Comparison of ENCODE assay signal across 21 cellular contexts in genomic region chr17:77608431-77608830, GRCh38.
DNase-seq lines count a peak whose midpoint lies in the region; ATAC-seq and TF ChIP-seq lines count a peak whose summit lies in the region.
"Had no signal": no experiment of that assay in that cellular context is flagged by ENCODE, and none has a peak within 500 bp of the region (broad histone marks: within the 10 kb centered on the region; RNA-seq: fewer than 3 reads in every experiment).

No MANE protein-coding gene starts in this region.

- POLR2A ChIA-PET in activated naive CD8-positive, alpha-beta T cell treated with anti-CD3 and anti-CD28 coated beads, Interleukin-2, amount 10 ng/mL, durations not matched to agents 7 days and 5 days (lab: Charles Lee) = no interaction called here
- POLR2A ChIA-PET in Caco-2 (lab: Charles Lee) = no interaction called here

- no peak overlapping the region for H3K4me3 Mint-ChIP-seq in activated naive CD8-positive, alpha-beta T cell treated with anti-CD3 and anti-CD28 coated beads, Interleukin-2, amount 10 ng/mL, durations not matched to agents 7 days and 5 days
- H3K4me3 Mint-ChIP-seq in activated naive CD8-positive, alpha-beta T cell treated with anti-CD3 and anti-CD28 coated beads for 36 hours = no peak overlapping the region
- H3K4me3 Mint-ChIP-seq in osteocyte (ENCODE audit: unreplicated experiment) (no peak overlapping the region), Caco-2 (ENCODE audit: unreplicated experiment) (no peak overlapping the region)
- H3K4me3 Mint-ChIP-seq: GM23338 had no signal

- intact Hi-C loops in Caco-2 (cut with micrococcal nuclease; ENCODE audit: unreplicated experiment) = no loop called here

- H3K27ac Mint-ChIP-seq in activated naive CD8-positive, alpha-beta T cell treated with anti-CD3 and anti-CD28 coated beads, Interleukin-2, amount 10 ng/mL, durations not matched to agents 7 days and 5 days = peak overlapping the region; percentile 62
- H3K27ac Mint-ChIP-seq in activated naive CD8-positive, alpha-beta T cell treated with anti-CD3 and anti-CD28 coated beads for 36 hours = no peak overlapping the region
- no peak overlapping the region for H3K27ac Mint-ChIP-seq in osteocyte (ENCODE audit: unreplicated experiment)
- H3K27ac Mint-ChIP-seq in Caco-2 (ENCODE audit: unreplicated experiment) = no peak overlapping the region
- H3K27ac Mint-ChIP-seq: GM23338 had no signal

- TF ChIP-seq CTCF in osteocyte (IDR thresholded peaks at IDR 0.05) (no peak), Caco-2 (IDR thresholded peaks at IDR 0.05; ENCODE audit: insufficient read depth in 1 of 2, low read depth in 1 of 2, low read length in 1 of 2, severe bottlenecking in 1 of 2, unreplicated experiment in 1 of 2) (no peak)

- H3K4me1 ChIP-seq in Caco-2 = no peaks in the 10 kb centered on the region
- H3K4me1 ChIP-seq: SJSA1 had no signal

- CTCF ChIA-PET in Caco-2 (lab: Charles Lee) = no interaction called here

- no peak for ATAC-seq in activated naive CD8-positive, alpha-beta T cell treated with anti-CD3 and anti-CD28 coated beads, Interleukin-2, amount 10 ng/mL, durations not matched to agents 7 days and 5 days (ENCODE audit: low read depth)
- no peak for ATAC-seq in GM18519 (IDR thresholded peaks at IDR 0.05; ENCODE audit: low FRiP score, unreplicated experiment)
- no peak for ATAC-seq in stimulated activated naive CD8-positive, alpha-beta T cell treated with anti-CD3 and anti-CD28 coated beads, Interleukin-15, Interleukin-2, amounts not matched to agents 100 U/mL and 50 U/mL, for 24 hours
- ATAC-seq: GM23338, HCT116, Panc1 had no signal

- no peaks in the 10 kb centered on the region for H3K9me3 ChIP-seq in Caco-2
- H3K9me3 ChIP-seq: BE2C, SJSA1 had no signal

- no peak for DNase-seq in activated naive CD8-positive, alpha-beta T cell treated with anti-CD3 and anti-CD28 coated beads, Interleukin-2, amount 10 ng/mL, durations not matched to agents 7 days and 5 days
- no peak for DNase-seq in activated naive CD8-positive, alpha-beta T cell treated with anti-CD3 and anti-CD28 coated beads for 36 hours
- DNase-seq in activated CD8-positive, alpha-beta memory T cell treated with anti-CD3 and anti-CD28 coated beads, Interleukin-2, amount 50 U/mL, for 48 hours = peak; percentile 38
- DNase-seq in osteocyte (ENCODE audit: extremely low spot score, unreplicated experiment) (peak; percentile 51), Caco-2 (no peak)
- DNase-seq in stimulated activated naive CD8-positive, alpha-beta T cell treated with anti-CD3 and anti-CD28 coated beads, Interleukin-15, Interleukin-2, amounts not matched to agents 100 U/mL and 50 U/mL, for 24 hours = no peak
- DNase-seq: BE2C, DMS 273 treated with DMSO at 0.1 percent for 48 hours, DMS79 treated with DMSO at 0.1 percent for 48 hours, NCI-H1417, NCI-H1694 treated with DMSO at 0.1 percent for 48 hours, NCI-H2081 treated with DMSO at 0.1 percent for 48 hours, NCI-H2171 treated with DMSO at 0.1 percent for 48 hours, NCI-H524 treated with DMSO at 0.1 percent for 48 hours, NCI-H82 had no signal

- no peak overlapping the region for H3K4me3 ChIP-seq in Caco-2 (ENCODE audit: low read depth, low read length)
- H3K4me3 ChIP-seq: GM23338, SJSA1 had no signal

- H3K27me3 Mint-ChIP-seq in activated naive CD8-positive, alpha-beta T cell treated with anti-CD3 and anti-CD28 coated beads, Interleukin-2, amount 10 ng/mL, durations not matched to agents 7 days and 5 days = peaks cover 6% of the 10 kb centered on the region
- no peaks in the 10 kb centered on the region for H3K27me3 Mint-ChIP-seq in activated naive CD8-positive, alpha-beta T cell treated with anti-CD3 and anti-CD28 coated beads for 36 hours
- H3K27me3 Mint-ChIP-seq in osteocyte (ENCODE audit: unreplicated experiment) = peaks cover 38% of the 10 kb centered on the region
- peaks cover 26% of the 10 kb centered on the region for H3K27me3 Mint-ChIP-seq in Caco-2 (ENCODE audit: insufficient read depth, unreplicated experiment)

- H3K36me3 ChIP-seq in Caco-2 (ENCODE audit: control insufficient read depth, insufficient read depth, low read length) = no peaks in the 10 kb centered on the region
- H3K36me3 ChIP-seq: BE2C, SJSA1 had no signal

- peaks cover 4% of the 10 kb centered on the region for H3K36me3 Mint-ChIP-seq in activated naive CD8-positive, alpha-beta T cell treated with anti-CD3 and anti-CD28 coated beads, Interleukin-2, amount 10 ng/mL, durations not matched to agents 7 days and 5 days
- H3K36me3 Mint-ChIP-seq in activated naive CD8-positive, alpha-beta T cell treated with anti-CD3 and anti-CD28 coated beads for 36 hours = peaks cover 4% of the 10 kb centered on the region
- H3K36me3 Mint-ChIP-seq in osteocyte (ENCODE audit: unreplicated experiment) (no peaks in the 10 kb centered on the region), Caco-2 (ENCODE audit: insufficient read depth, unreplicated experiment) (no peaks in the 10 kb centered on the region)
- H3K36me3 Mint-ChIP-seq: IgD-negative memory B cell had no signal

- no peaks in the 10 kb centered on the region for H3K27me3 ChIP-seq in Caco-2 (replicated peaks; ENCODE audit: control insufficient read depth, insufficient read depth, low read length)
- H3K27me3 ChIP-seq: BE2C had no signal

- peaks cover 3% of the 10 kb centered on the region for H3K9me3 Mint-ChIP-seq in activated naive CD8-positive, alpha-beta T cell treated with anti-CD3 and anti-CD28 coated beads, Interleukin-2, amount 10 ng/mL, durations not matched to agents 7 days and 5 days
- peaks cover 5% of the 10 kb centered on the region for H3K9me3 Mint-ChIP-seq in activated naive CD8-positive, alpha-beta T cell treated with anti-CD3 and anti-CD28 coated beads for 36 hours
- H3K9me3 Mint-ChIP-seq in osteocyte (ENCODE audit: unreplicated experiment) (no peaks in the 10 kb centered on the region), Caco-2 (ENCODE audit: unreplicated experiment) (no peaks in the 10 kb centered on the region)
- H3K9me3 Mint-ChIP-seq: GM23338 had no signal

- peaks cover 17% of the 10 kb centered on the region for H3K4me1 Mint-ChIP-seq in activated naive CD8-positive, alpha-beta T cell treated with anti-CD3 and anti-CD28 coated beads, Interleukin-2, amount 10 ng/mL, durations not matched to agents 7 days and 5 days
- H3K4me1 Mint-ChIP-seq in activated naive CD8-positive, alpha-beta T cell treated with anti-CD3 and anti-CD28 coated beads for 36 hours = peaks cover 24% of the 10 kb centered on the region
- H3K4me1 Mint-ChIP-seq in osteocyte (ENCODE audit: unreplicated experiment) (peaks cover 3% of the 10 kb centered on the region), Caco-2 (ENCODE audit: low read depth, unreplicated experiment) (no peaks in the 10 kb centered on the region)

- no TSS peak for BruUV-seq in Caco-2 (replicated peaks; lab: Mats Ljungman, UMichigan)

Comparison
In these comparisons a context has a peak if more than half of its experiments do, and no peak if none do; other contexts are left out.
1. DNase-seq: peak in activated CD8-positive, alpha-beta memory T cell treated with anti-CD3 and anti-CD28 coated beads, Interleukin-2, amount 50 U/mL, for 48 hours (single experiment) and osteocyte (single experiment); none in activated naive CD8-positive, alpha-beta T cell treated with anti-CD3 and anti-CD28 coated beads, Interleukin-2, amount 10 ng/mL, durations not matched to agents 7 days and 5 days (single experiment), activated naive CD8-positive, alpha-beta T cell treated with anti-CD3 and anti-CD28 coated beads for 36 hours (single experiment), Caco-2 (0 of 2) and stimulated activated naive CD8-positive, alpha-beta T cell treated with anti-CD3 and anti-CD28 coated beads, Interleukin-15, Interleukin-2, amounts not matched to agents 100 U/mL and 50 U/mL, for 24 hours (single experiment).